Comparison of ENCODE assay signal across 22 cellular contexts in genomic region chr20:57561356-57562279, GRCh38. TPM values are rescaled to one million over a fixed set of nuclear protein-coding genes. Genes with fewer than 3 reads are reported as not detected.
"Had no signal": no experiment of that assay in that cellular context is flagged by ENCODE, and none has a peak within 500 bp of the region (broad histone marks: within the 10 kb centered on the region; RNA-seq: fewer than 3 reads in every experiment).

No MANE protein-coding gene starts in this region.

- H3K4me1 Mint-ChIP-seq: activated CD4-positive, alpha-beta T cell treated with anti-CD3 and anti-CD28 coated beads, Interleukin-2, amount 10 ng/mL, durations not matched to agents 24 days and 14 days had no signal

- H3K36me3 ChIP-seq: esophagus squamous epithelium, pancreas, stomach, thoracic aorta had no signal

- H3K4me3 ChIP-seq: body of pancreas, esophagus squamous epithelium, pancreas, stomach, thoracic aorta had no signal

- H3K27me3 ChIP-seq: body of pancreas, pancreas had no signal

- H3K4me3 Mint-ChIP-seq: activated CD4-positive, alpha-beta T cell treated with anti-CD3 and anti-CD28 coated beads, Interleukin-2, amount 10 ng/mL, durations not matched to agents 24 days and 14 days; activated T-cell treated with anti-CD3 and anti-CD28 coated beads, Interleukin-2, amount 50 U/mL, for 72 hours had no signal

- DNase-seq: activated CD4-positive, alpha-beta T cell treated with anti-CD3 and anti-CD28 coated beads, Interleukin-2, amount 10 ng/mL, durations not matched to agents 24 days and 14 days; activated CD4-positive, CD25-positive, alpha-beta regulatory T cell; activated CD8-positive, alpha-beta memory T cell treated with anti-CD3 and anti-CD28 coated beads, Interleukin-2, amount 50 U/mL, for 48 hours; activated gamma-delta T cell; activated T-cell treated with anti-CD3 and anti-CD28 coated beads, Interleukin-2, amount 50 U/mL, for 72 hours; amniotic stem cell; caudate nucleus; esophagus squamous epithelium; hypothalamus; retina had no signal

- H3K27ac Mint-ChIP-seq: activated CD4-positive, alpha-beta T cell treated with anti-CD3 and anti-CD28 coated beads, Interleukin-2, amount 10 ng/mL, durations not matched to agents 24 days and 14 days; activated naive CD4-positive, alpha-beta T cell treated with anti-CD3 and anti-CD28 coated beads, Interleukin-2, amount 50 U/mL, for 72 hours; activated T-cell treated with anti-CD3 and anti-CD28 coated beads, Interleukin-2, amount 50 U/mL, for 72 hours had no signal

- H3K9me3 ChIP-seq: body of pancreas, esophagus squamous epithelium, pancreas, stomach, thoracic aorta had no signal

- H3K27ac ChIP-seq: pancreas, stomach, thoracic aorta had no signal

- H3K9me3 Mint-ChIP-seq: activated CD4-positive, alpha-beta T cell treated with anti-CD3 and anti-CD28 coated beads, Interleukin-2, amount 10 ng/mL, durations not matched to agents 24 days and 14 days; activated naive CD4-positive, alpha-beta T cell treated with anti-CD3 and anti-CD28 coated beads, Interleukin-2, amount 50 U/mL, for 72 hours; activated T-cell treated with anti-CD3 and anti-CD28 coated beads, Interleukin-2, amount 50 U/mL, for 72 hours had no signal

- H3K36me3 Mint-ChIP-seq: activated naive CD4-positive, alpha-beta T cell treated with anti-CD3 and anti-CD28 coated beads, Interleukin-2, amount 50 U/mL, for 72 hours had no signal

- ATAC-seq: activated naive CD4-positive, alpha-beta T cell treated with anti-CD3 and anti-CD28 coated beads, Interleukin-2, amount 50 U/mL, for 72 hours; activated T-cell treated with anti-CD3 and anti-CD28 coated beads, Interleukin-2, amount 50 U/mL, for 72 hours had no signal

RNA-seq across cellular contexts. Expression of gene PCK1, which starts 0.7 kb away (rescaled TPM):
- total RNA-seq: activated CD4-positive, alpha-beta T cell treated with anti-CD3 and anti-CD28 coated beads, Interleukin-2, amount 10 ng/mL, durations not matched to agents 24 days and 14 days; activated naive CD4-positive, alpha-beta T cell treated with anti-CD3 and anti-CD28 coated beads, Interleukin-2, amount 50 U/mL, for 72 hours; activated T-cell treated with anti-CD3 and anti-CD28 coated beads, Interleukin-2, amount 50 U/mL, for 72 hours; fibroblast of villous mesenchyme; glomerular endothelial cell; myocyte had no signal

RNA-seq across cellular contexts. Expression of gene CTCFL, which starts 36.7 kb away (rescaled TPM):
- total RNA-seq: activated CD4-positive, alpha-beta T cell treated with anti-CD3 and anti-CD28 coated beads, Interleukin-2, amount 10 ng/mL, durations not matched to agents 24 days and 14 days; activated naive CD4-positive, alpha-beta T cell treated with anti-CD3 and anti-CD28 coated beads, Interleukin-2, amount 50 U/mL, for 72 hours; activated T-cell treated with anti-CD3 and anti-CD28 coated beads, Interleukin-2, amount 50 U/mL, for 72 hours; body of pancreas; fibroblast of villous mesenchyme; glomerular endothelial cell; lower leg skin; myocyte; skeletal muscle tissue; stomach; thoracic aorta; ureter had no signal
- polyA plus RNA-seq: neural cell, pancreas, stomach had no signal

RNA-seq across cellular contexts. Expression of gene ZBP1, which starts 58.6 kb away (rescaled TPM):
- total RNA-seq: fibroblast of villous mesenchyme, glomerular endothelial cell, stomach had no signal
- polyA plus RNA-seq: neural cell had no signal
